Comparison of ENCODE assay signal across 10 cellular contexts in the genomic region with DNA sequence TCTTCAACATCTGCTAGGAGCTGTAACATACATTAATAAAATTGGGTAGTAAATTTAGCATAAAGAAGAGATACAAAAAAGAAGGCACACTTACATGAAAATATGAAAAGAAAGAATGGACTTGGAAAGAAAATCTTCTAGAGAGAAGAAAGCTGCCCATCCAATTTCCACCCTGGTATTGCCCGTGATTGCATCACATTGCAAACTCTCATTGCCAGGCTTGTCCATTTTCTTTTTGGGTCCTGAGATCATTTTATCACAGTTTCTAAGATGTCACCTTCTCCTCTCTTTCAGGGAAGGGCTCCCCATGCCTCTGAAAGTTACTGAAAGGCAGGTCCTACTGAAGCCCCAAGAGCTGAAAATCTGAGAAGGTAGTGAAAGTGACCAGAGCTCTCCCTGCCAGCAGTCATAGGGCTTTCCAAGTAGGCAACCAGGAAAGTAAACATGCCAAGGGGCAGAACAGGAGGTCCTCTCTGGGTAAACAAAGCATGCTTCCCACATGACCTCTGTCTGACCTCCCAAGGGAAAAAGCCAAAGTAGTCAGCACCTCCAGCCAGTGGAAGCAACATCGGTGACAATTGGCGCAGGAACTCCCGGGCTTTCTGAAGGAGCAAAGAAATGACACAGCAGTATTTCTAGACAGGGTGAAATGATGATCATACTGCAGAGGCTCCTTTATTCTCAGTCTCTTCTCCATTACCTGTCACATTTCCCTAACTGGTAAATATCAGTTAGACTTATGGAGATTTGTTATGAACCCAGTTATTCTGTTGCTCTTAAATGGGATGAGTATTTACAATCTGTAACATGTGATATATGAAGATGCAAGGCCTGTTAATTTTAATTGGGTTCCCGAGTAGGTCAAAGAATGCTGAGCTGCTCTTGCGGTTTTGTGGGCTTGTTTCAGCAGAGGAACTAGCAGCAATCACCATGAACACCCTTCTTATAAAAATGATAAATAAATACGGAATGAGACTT.
DNase-seq lines count a peak whose midpoint lies in the region; ATAC-seq and TF ChIP-seq lines count a peak whose summit lies in the region.
"Had no signal": no experiment of that assay in that cellular context is flagged by ENCODE, and none has a peak within 500 bp of the region (broad histone marks: within the 10 kb centered on the region; RNA-seq: fewer than 3 reads in every experiment).

No MANE protein-coding gene starts in this region.

- no peak for TF ChIP-seq POLR2A in uterus (IDR thresholded peaks at IDR 0.05)

- TF ChIP-seq CTCF in VCaP (conservative IDR thresholded peaks at IDR 0.05) (no peak), tibial artery (IDR thresholded peaks at IDR 0.05) (no peak), uterus (IDR thresholded peaks at IDR 0.05) (no peak)

- H3K4me1 ChIP-seq in tibial artery = peaks cover 0 to 50% (median 37%) of the 10 kb centered on the region in 4 donors
- H3K4me1 ChIP-seq in uterus = no peaks in the 10 kb centered on the region

- H3K9me3 ChIP-seq in tibial artery = no peaks in the 10 kb centered on the region
- H3K9me3 ChIP-seq in uterus = no peaks in the 10 kb centered on the region
- H3K9me3 ChIP-seq: Peyer's patch had no signal

- no peaks in the 10 kb centered on the region for H3K4me1 Mint-ChIP-seq in activated T-cell treated with anti-CD3 and anti-CD28 coated beads, Interleukin-2, amount 50 U/mL, for 72 hours (ENCODE audit: low read depth)

- H3K4me3 ChIP-seq in tibial artery = no peak overlapping the region
- H3K4me3 ChIP-seq in uterus = no peak overlapping the region
- H3K4me3 ChIP-seq: Peyer's patch had no signal

- H3K9me3 Mint-ChIP-seq in activated T-cell treated with anti-CD3 and anti-CD28 coated beads, Interleukin-2, amount 50 U/mL, for 72 hours = peaks cover 3 to 4% of the 10 kb centered on the region in 2 donors

- no peaks in the 10 kb centered on the region for H3K36me3 Mint-ChIP-seq in activated T-cell treated with anti-CD3 and anti-CD28 coated beads, Interleukin-2, amount 50 U/mL, for 72 hours (ENCODE audit: insufficient read depth in 2 of 2)

- no peaks in the 10 kb centered on the region for H3K27me3 Mint-ChIP-seq in activated T-cell treated with anti-CD3 and anti-CD28 coated beads, Interleukin-2, amount 50 U/mL, for 72 hours (ENCODE audit: low read depth)
- H3K27me3 Mint-ChIP-seq: activated CD4-positive, alpha-beta memory T cell treated with anti-CD3 and anti-CD28 coated beads, Interleukin-2, amount 10 ng/mL, durations not matched to agents 7 days and 5 days had no signal

- H3K36me3 ChIP-seq in tibial artery (no peaks in the 10 kb centered on the region), uterus (no peaks in the 10 kb centered on the region)
- H3K36me3 ChIP-seq: Peyer's patch had no signal

- H3K27me3 ChIP-seq in tibial artery (no peaks in the 10 kb centered on the region), uterus (no peaks in the 10 kb centered on the region)
- H3K27me3 ChIP-seq: Peyer's patch had no signal

- H3K27ac ChIP-seq in VCaP (peak overlapping the region; percentile 31), tibial artery (peak overlapping the region; percentile 52 to 65), uterus (no peak overlapping the region)
- H3K27ac ChIP-seq: Peyer's patch had no signal

- intact Hi-C loops in tibial artery (cut with DNase I; ENCODE audit: low total_unique reads) = loop anchor here (5.0 kb wide), 1 partner anchor 316 kb away; no protein-coding TSS in a partner anchor
- intact Hi-C loops in uterus (cut with DNase I; ENCODE audit: low total_unique reads) = no loop called here

- H3K4me3 Mint-ChIP-seq in activated T-cell treated with anti-CD3 and anti-CD28 coated beads, Interleukin-2, amount 50 U/mL, for 72 hours = no peak overlapping the region
- H3K4me3 Mint-ChIP-seq: activated CD4-positive, alpha-beta memory T cell treated with anti-CD3 and anti-CD28 coated beads, Interleukin-2, amount 10 ng/mL, durations not matched to agents 7 days and 5 days had no signal

- ATAC-seq in activated T-cell treated with anti-CD3 and anti-CD28 coated beads, Interleukin-2, amount 50 U/mL, for 72 hours (replicated peaks in 1 of 2) = no peak

- DNase-seq in DMS153 (lab: John Stamatoyannopoulos, UW) (peak; percentile 19), DMS153 treated with DMSO at 0.1 percent for 48 hours (lab: John Stamatoyannopoulos, UW; ENCODE audit: unreplicated experiment) (no peak), kidney tubule cell (ENCODE audit: low spot score) (peak; percentile 23), tibial artery (peak; percentile 36 to 79), glomerular visceral epithelial cell (ENCODE audit: extremely low spot score) (no peak), uterus (no peak)
- no peak for DNase-seq in activated T-cell treated with anti-CD3 and anti-CD28 coated beads, Interleukin-2, amount 50 U/mL, for 72 hours
- DNase-seq: activated CD4-positive, alpha-beta memory T cell treated with anti-CD3 and anti-CD28 coated beads, Interleukin-2, amount 10 ng/mL, durations not matched to agents 7 days and 5 days; Peyer's patch had no signal

- no peak overlapping the region for H3K27ac Mint-ChIP-seq in activated T-cell treated with anti-CD3 and anti-CD28 coated beads, Interleukin-2, amount 50 U/mL, for 72 hours
- H3K27ac Mint-ChIP-seq: activated CD4-positive, alpha-beta memory T cell treated with anti-CD3 and anti-CD28 coated beads, Interleukin-2, amount 10 ng/mL, durations not matched to agents 7 days and 5 days had no signal

Comparison
In these comparisons a context has a peak if more than half of its experiments do, and no peak if none do; other contexts are left out.
1. DNase-seq: peak in DMS153 (single experiment), kidney tubule cell (single experiment) and tibial artery (2 of 2); none in DMS153 treated with DMSO at 0.1 percent for 48 hours (single experiment), activated T-cell treated with anti-CD3 and anti-CD28 coated beads, Interleukin-2, amount 50 U/mL, for 72 hours (0 of 2), glomerular visceral epithelial cell (single experiment) and uterus (0 of 2).
2. H3K27ac ChIP-seq: peak in VCaP (single experiment) and tibial artery (2 of 2); none in uterus (0 of 2).